1 cellular context compared by ENCODE assay signal in the genomic region with DNA sequence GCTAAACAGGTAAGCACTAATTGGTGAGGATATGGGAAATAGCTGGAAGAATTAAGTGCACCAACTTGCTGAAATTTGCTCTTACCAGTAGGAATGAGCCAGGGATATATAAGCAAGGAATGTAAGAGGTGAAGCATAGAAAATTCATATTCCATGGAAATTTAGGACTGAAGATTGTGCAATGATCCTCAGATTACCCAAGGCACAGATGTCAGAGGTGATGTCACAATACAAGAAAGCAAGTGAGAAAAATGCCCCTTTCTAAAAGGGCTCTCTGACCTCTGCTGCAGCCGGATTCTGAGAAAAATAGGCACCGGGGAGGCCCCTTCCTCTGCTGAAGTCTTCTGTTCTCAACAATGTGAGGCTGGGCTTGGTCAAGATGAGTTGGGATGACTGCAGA.
TF ChIP-seq lines count a peak whose summit lies in the region.

No MANE protein-coding gene starts in this region.

TF ChIP-seq in IMR-90, 13 proteins besides CTCF, POLR2A, EP300 and RAD21:
- no peak for TF ChIP-seq SMC3 (IDR thresholded peaks at IDR 0.05; ENCODE audit: low read depth, low read length)
- TF ChIP-seq CEBPB (IDR thresholded peaks at IDR 0.05; ENCODE audit: low read depth, low read length) = peak; percentile 69
